In genomic region chr5:6435356-6435755, GRCh38 we compare ENCODE assay signal across 10 cellular contexts. TPM values are rescaled to one million over a fixed set of nuclear protein-coding genes. Genes with fewer than 3 reads are reported as not detected.
DNase-seq lines count a peak whose midpoint lies in the region; ATAC-seq and TF ChIP-seq lines count a peak whose summit lies in the region.
"Had no signal": no experiment of that assay in that cellular context is flagged by ENCODE, and none has a peak within 500 bp of the region (broad histone marks: within the 10 kb centered on the region; RNA-seq: fewer than 3 reads in every experiment).

No MANE protein-coding gene starts in this region.

- CTCF ChIA-PET in naive thymus-derived CD4-positive, alpha-beta T cell (lab: Charles Lee), result no interaction called here

- peaks cover 27 to 37% (median 32%) of the 10 kb centered on the region in 5 donors for H3K27me3 Mint-ChIP-seq in naive thymus-derived CD4-positive, alpha-beta T cell

- TF ChIP-seq CTCF in GM12874 (IDR thresholded peaks at IDR 0.05; ENCODE audit: insufficient read depth, low read depth, low read length), result peak; percentile 48

- POLR2A ChIA-PET in naive thymus-derived CD4-positive, alpha-beta T cell (lab: Charles Lee), result no interaction called here

- H3K4me1 ChIP-seq in naive thymus-derived CD4-positive, alpha-beta T cell (ENCODE audit: control insufficient read depth in 2 of 2, insufficient read depth in 2 of 2, low read length in 2 of 2), result no peaks in the 10 kb centered on the region
- H3K4me1 ChIP-seq: left lung had no signal

- ATAC-seq in HG02852 (IDR thresholded peaks at IDR 0.05; ENCODE audit: unreplicated experiment), result no peak
- no peak for ATAC-seq in naive thymus-derived CD4-positive, alpha-beta T cell
- ATAC-seq: left lung had no signal

- H3K4me3 Mint-ChIP-seq in naive thymus-derived CD4-positive, alpha-beta T cell, result no peak overlapping the region

- H3K27ac ChIP-seq in naive thymus-derived CD4-positive, alpha-beta T cell (ENCODE audit: low read depth, low read length), result no peak overlapping the region
- H3K27ac ChIP-seq: left lung had no signal

- peaks cover 0 to 3% (median 0%) of the 10 kb centered on the region in 3 experiments for H3K9me3 ChIP-seq in naive thymus-derived CD4-positive, alpha-beta T cell (ENCODE audit: control insufficient read depth in 2 of 3, low read length in 3 of 3)

- peaks cover 4% of the 10 kb centered on the region in 2 donors for H3K27me3 ChIP-seq in naive thymus-derived CD4-positive, alpha-beta T cell (ENCODE audit: control insufficient read depth in 2 of 2, insufficient read depth in 2 of 2, low read length in 2 of 2)

- H3K4me3 ChIP-seq in naive thymus-derived CD4-positive, alpha-beta T cell (ENCODE audit: low read length), result no peak overlapping the region
- H3K4me3 ChIP-seq: left lung had no signal

- DNase-seq in COLO668 (lab: John Stamatoyannopoulos, UW; ENCODE audit: unreplicated experiment), result peak; percentile 37
- DNase-seq in SHP77 treated with DMSO at 0.1 percent for 48 hours (lab: John Stamatoyannopoulos, UW), result peak; percentile 75
- peak; percentile 19 for DNase-seq in iPS DF 4.7 (ENCODE audit: extremely low read depth, low spot score)
- no peak for DNase-seq in AG20443 (ENCODE audit: low spot score)
- DNase-seq in naive thymus-derived CD4-positive, alpha-beta T cell, result no peak
- DNase-seq in mucosa of gallbladder (ENCODE audit: low spot score), result no peak
- DNase-seq: aorta, left lung had no signal

- peaks cover 0 to 4% (median 0%) of the 10 kb centered on the region in 5 donors for H3K36me3 Mint-ChIP-seq in naive thymus-derived CD4-positive, alpha-beta T cell

- peaks cover 0 to 13% (median 4%) of the 10 kb centered on the region in 11 donors for H3K9me3 Mint-ChIP-seq in naive thymus-derived CD4-positive, alpha-beta T cell

- intact Hi-C loops in naive thymus-derived CD4-positive, alpha-beta T cell (cut with micrococcal nuclease), result loop anchor here (1.0 to 5.0 kb wide), 3 partner anchors 143 to 943 kb away; no protein-coding TSS in a partner anchor

- H3K36me3 ChIP-seq in naive thymus-derived CD4-positive, alpha-beta T cell (ENCODE audit: control insufficient read depth in 2 of 3, insufficient read depth in 3 of 3, low read length in 3 of 3), result no peaks in the 10 kb centered on the region
- H3K36me3 ChIP-seq: left lung had no signal

- H3K4me1 Mint-ChIP-seq in naive thymus-derived CD4-positive, alpha-beta T cell, result peaks cover 0 to 5% (median 0%) of the 10 kb centered on the region in 7 donors

- H3K27ac Mint-ChIP-seq in naive thymus-derived CD4-positive, alpha-beta T cell, result no peak overlapping the region

RNA-seq across cellular contexts. Expression of gene UBE2QL1, which starts 13.3 kb away (rescaled TPM):
- total RNA-seq in naive thymus-derived CD4-positive, alpha-beta T cell, result under 1 TPM in 2 of 5 experiments, not detected in 3; 0.21 to 0.44 TPM
- not detected for polyA plus RNA-seq in naive thymus-derived CD4-positive, alpha-beta T cell
- total RNA-seq in mucosa of gallbladder, result 1.6 TPM

RNA-seq across cellular contexts. Expression of gene MED10, which starts 57.0 kb away (rescaled TPM):
- total RNA-seq in naive thymus-derived CD4-positive, alpha-beta T cell, result 10 to 100 TPM; 46.0 to 79.7 (median 61.2) TPM
- 100 to 1,000 TPM; 106 to 121 TPM for polyA plus RNA-seq in naive thymus-derived CD4-positive, alpha-beta T cell
- total RNA-seq in mucosa of gallbladder, result 27.7 TPM

Comparison
In these comparisons a context has a peak if more than half of its experiments do, and no peak if none do; other contexts are left out.
1. DNase-seq: peak in COLO668 (single experiment), SHP77 treated with DMSO at 0.1 percent for 48 hours (single experiment) and iPS DF 4.7 (single experiment); none in AG20443 (single experiment), naive thymus-derived CD4-positive, alpha-beta T cell (0 of 9) and mucosa of gallbladder (single experiment).